ENCODE assay signal across 3 cellular contexts in the genomic region with DNA sequence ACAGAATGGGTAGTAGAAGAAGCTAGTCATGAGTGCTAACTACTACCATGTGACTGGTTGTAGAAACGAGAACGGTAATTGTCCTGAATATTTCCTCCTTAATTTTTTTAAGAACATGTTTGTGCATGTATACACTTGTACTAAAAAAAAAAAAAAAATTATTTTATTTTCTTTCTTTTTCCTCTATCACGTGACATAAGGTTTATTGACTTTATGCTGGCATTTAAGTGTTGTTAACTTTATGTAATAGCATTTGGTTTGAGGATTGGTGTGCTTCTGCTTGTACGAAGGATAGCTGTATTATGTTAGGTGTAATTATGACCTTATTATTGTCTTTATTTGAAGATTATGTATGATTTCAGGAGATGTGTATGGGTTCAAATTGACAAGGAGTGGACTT.
TF ChIP-seq lines count a peak whose summit lies in the region.

No MANE protein-coding gene starts in this region.

TF ChIP-seq in HepG2, 621 proteins besides CTCF, POLR2A, EP300 and RAD21 (continued from another document):
- peak; percentile 75; the same call in 1 of the 2 replicates for TF ChIP-seq RAD51 (IDR thresholded peaks at IDR 0.05; ENCODE audit: borderline replicate concordance)
- TF ChIP-seq SMAD3 (CRISPR knock-in tag; IDR thresholded peaks at IDR 0.05), result no peak
TF ChIP-seq in HepG2: peak in this region for 1.

TF ChIP-seq in A549, 52 proteins besides CTCF, POLR2A, EP300 and RAD21 (continued from another document):
- TF ChIP-seq, protein P1, sequence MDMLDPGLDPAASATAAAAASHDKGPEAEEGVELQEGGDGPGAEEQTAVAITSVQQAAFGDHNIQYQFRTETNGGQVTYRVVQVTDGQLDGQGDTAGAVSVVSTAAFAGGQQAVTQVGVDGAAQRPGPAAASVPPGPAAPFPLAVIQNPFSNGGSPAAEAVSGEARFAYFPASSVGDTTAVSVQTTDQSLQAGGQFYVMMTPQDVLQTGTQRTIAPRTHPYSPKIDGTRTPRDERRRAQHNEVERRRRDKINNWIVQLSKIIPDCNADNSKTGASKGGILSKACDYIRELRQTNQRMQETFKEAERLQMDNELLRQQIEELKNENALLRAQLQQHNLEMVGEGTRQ (IDR thresholded peaks at IDR 0.05), result peak; percentile 34; the same call in 1 of the 2 replicates

TF ChIP-seq in K562, 482 proteins besides CTCF, POLR2A, EP300 and RAD21:
- TF ChIP-seq, protein P2, sequence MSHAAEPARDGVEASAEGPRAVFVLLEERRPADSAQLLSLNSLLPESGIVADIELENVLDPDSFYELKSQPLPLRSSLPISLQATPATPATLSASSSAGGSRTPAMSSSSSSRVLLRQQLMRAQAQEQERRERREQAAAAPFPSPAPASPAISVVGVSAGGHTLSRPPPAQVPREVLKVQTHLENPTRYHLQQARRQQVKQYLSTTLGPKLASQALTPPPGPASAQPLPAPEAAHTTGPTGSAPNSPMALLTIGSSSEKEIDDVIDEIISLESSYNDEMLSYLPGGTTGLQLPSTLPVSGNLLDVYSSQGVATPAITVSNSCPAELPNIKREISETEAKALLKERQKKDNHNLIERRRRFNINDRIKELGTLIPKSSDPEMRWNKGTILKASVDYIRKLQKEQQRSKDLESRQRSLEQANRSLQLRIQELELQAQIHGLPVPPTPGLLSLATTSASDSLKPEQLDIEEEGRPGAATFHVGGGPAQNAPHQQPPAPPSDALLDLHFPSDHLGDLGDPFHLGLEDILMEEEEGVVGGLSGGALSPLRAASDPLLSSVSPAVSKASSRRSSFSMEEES (CRISPR knock-in tag; IDR thresholded peaks at IDR 0.05), result peak; percentile 59
- TF ChIP-seq, protein P3, sequence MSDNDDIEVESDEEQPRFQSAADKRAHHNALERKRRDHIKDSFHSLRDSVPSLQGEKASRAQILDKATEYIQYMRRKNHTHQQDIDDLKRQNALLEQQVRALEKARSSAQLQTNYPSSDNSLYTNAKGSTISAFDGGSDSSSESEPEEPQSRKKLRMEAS (CRISPR knock-in tag; IDR thresholded peaks at IDR 0.05), result no peak
